Comparison of ENCODE assay signal across 31 cellular contexts in the genomic region with DNA sequence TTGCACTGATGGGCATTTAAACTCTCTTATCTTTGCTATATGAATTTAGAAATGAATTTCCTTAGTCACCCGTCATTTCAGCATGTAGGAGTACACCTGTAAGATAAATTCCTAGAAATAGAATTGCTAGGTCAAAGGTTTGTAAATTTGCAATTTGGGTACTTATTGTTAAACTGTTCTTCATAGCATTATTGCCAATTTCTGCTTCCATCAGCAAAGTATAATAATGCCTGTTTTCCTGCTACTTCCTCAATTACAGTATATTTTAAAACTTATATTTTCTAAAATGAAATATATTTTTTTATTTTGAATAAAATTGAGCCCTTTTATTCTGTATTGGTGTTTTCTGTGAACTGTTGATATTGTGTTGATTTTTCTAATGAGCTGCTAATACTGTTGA. TPM values are rescaled to one million over a fixed set of nuclear protein-coding genes. Genes with fewer than 3 reads are reported as not detected.
"Had no signal": no experiment of that assay in that cellular context is flagged by ENCODE, and none has a peak within 500 bp of the region (broad histone marks: within the 10 kb centered on the region; RNA-seq: fewer than 3 reads in every experiment).

No MANE protein-coding gene starts in this region.

- H3K36me3 Mint-ChIP-seq: neural progenitor cell, type B pancreatic cell had no signal

- H2AFZ ChIP-seq: neural progenitor cell, parathyroid adenoma had no signal

- H3K27ac Mint-ChIP-seq: natural killer cell; nephron; neural progenitor cell; progenitor cell of endocrine pancreas; stimulated activated memory B cell treated with anti-CD40 and anti-IgM and Interleukin-4, amounts not matched to agents 10 μg/mL and 1 μg/mL and 100 μg/mL, for 72 hours; stimulated activated naive CD8-positive, alpha-beta T cell treated with anti-CD3 and anti-CD28 coated beads, Interleukin-15, amount 100 ng/mL, for 72 hours; type B pancreatic cell had no signal

- H3K27ac ChIP-seq: neural progenitor cell, ovary, parathyroid adenoma, psoas muscle, skin epidermis, spleen, suprapubic skin, testis, tibial artery, transverse colon, upper lobe of right lung, uterus had no signal

- H3K9ac ChIP-seq: neural progenitor cell, parathyroid adenoma had no signal

- DNase-seq: natural killer cell; occipital lobe; ovary; posterior cingulate gyrus; psoas muscle; right cardiac atrium; spleen; stimulated activated CD4-positive, alpha-beta T cell treated with anti-CD3 and anti-CD28 coated beads, Interleukin-12 subunit alpha, Interleukin-12 subunit beta, amount 100 ng/mL, for 4 hours; stimulated activated CD4-positive, alpha-beta T cell treated with anti-CD3 and anti-CD28 coated beads, Interleukin-1b, Interleukin-23, amount 100 ng/mL, for 48 hours; stimulated activated CD4-positive, alpha-beta T cell treated with anti-CD3 and anti-CD28 coated beads, Interleukin-4, amount 100 ng/mL, for 1 hour; stimulated activated CD4-positive, alpha-beta T cell treated with anti-CD3 and anti-CD28 coated beads, Interleukin-4, amount 100 ng/mL, for 4 hours; stimulated activated CD8-positive, alpha-beta memory T cell treated with anti-CD3 and anti-CD28 coated beads, Interleukin-4, amount 100 ng/mL, for 48 hours; stimulated activated naive CD4-positive, alpha-beta T cell; stimulated activated naive CD8-positive, alpha-beta T cell treated with anti-CD3 and anti-CD28 coated beads, Interleukin-15, amount 100 ng/mL, for 72 hours; stimulated activated naive CD8-positive, alpha-beta T cell treated with anti-CD3 and anti-CD28 coated beads, Interleukin-15, Interleukin-2, amounts not matched to agents 100 U/mL and 50 U/mL, for 24 hours; substantia nigra; testis; tibial artery; transverse colon; upper lobe of right lung; uterus had no signal

- H3K4me1 ChIP-seq: testis, uterus had no signal

- H3K9me3 ChIP-seq: ovary, testis, upper lobe of right lung, uterus had no signal

- H3K27me3 ChIP-seq: neural progenitor cell, ovary, spleen, suprapubic skin, testis, tibial artery, transverse colon, upper lobe of right lung, uterus had no signal

- H3K4me2 ChIP-seq: neural progenitor cell, smooth muscle cell had no signal

- H3K4me3 Mint-ChIP-seq: natural killer cell; nephron; neural progenitor cell; stimulated activated memory B cell treated with anti-CD40 and anti-IgM and Interleukin-4, amounts not matched to agents 10 μg/mL and 1 μg/mL and 100 μg/mL, for 72 hours; stimulated activated naive CD8-positive, alpha-beta T cell treated with anti-CD3 and anti-CD28 coated beads, Interleukin-15, amount 100 ng/mL, for 72 hours; type B pancreatic cell had no signal

- H3K36me3 ChIP-seq: neural progenitor cell, ovary, spleen, suprapubic skin, tibial artery, transverse colon, upper lobe of right lung, uterus had no signal

- ATAC-seq: natural killer cell; psoas muscle; right cardiac atrium; sciatic nerve; stimulated activated memory B cell treated with anti-CD40 and anti-IgM and Interleukin-4, amounts not matched to agents 10 μg/mL and 1 μg/mL and 100 μg/mL, for 72 hours; stimulated activated naive CD8-positive, alpha-beta T cell treated with anti-CD3 and anti-CD28 coated beads, Interleukin-15, amount 100 ng/mL, for 72 hours; stimulated activated naive CD8-positive, alpha-beta T cell treated with anti-CD3 and anti-CD28 coated beads, Interleukin-15, Interleukin-2, amounts not matched to agents 100 U/mL and 50 U/mL, for 24 hours; upper lobe of right lung had no signal

- H3K4me3 ChIP-seq: neural progenitor cell, ovary, psoas muscle, skin epidermis, smooth muscle cell, spleen, suprapubic skin, testis, tibial artery, transverse colon, upper lobe of right lung, uterus had no signal

- H3K27me3 Mint-ChIP-seq: progenitor cell of endocrine pancreas; stimulated activated memory B cell treated with anti-CD40 and anti-IgM and Interleukin-4, amounts not matched to agents 10 μg/mL and 1 μg/mL and 100 μg/mL, for 72 hours; stimulated activated naive CD8-positive, alpha-beta T cell treated with anti-CD3 and anti-CD28 coated beads, Interleukin-15, amount 100 ng/mL, for 72 hours had no signal

RNA-seq across cellular contexts. Expression of gene MCF2L2, which starts 16.3 kb away (rescaled TPM):
- polyA plus RNA-seq: smooth muscle cell had no signal
